ENCODE assay signal across 8 cellular contexts in the genomic region with DNA sequence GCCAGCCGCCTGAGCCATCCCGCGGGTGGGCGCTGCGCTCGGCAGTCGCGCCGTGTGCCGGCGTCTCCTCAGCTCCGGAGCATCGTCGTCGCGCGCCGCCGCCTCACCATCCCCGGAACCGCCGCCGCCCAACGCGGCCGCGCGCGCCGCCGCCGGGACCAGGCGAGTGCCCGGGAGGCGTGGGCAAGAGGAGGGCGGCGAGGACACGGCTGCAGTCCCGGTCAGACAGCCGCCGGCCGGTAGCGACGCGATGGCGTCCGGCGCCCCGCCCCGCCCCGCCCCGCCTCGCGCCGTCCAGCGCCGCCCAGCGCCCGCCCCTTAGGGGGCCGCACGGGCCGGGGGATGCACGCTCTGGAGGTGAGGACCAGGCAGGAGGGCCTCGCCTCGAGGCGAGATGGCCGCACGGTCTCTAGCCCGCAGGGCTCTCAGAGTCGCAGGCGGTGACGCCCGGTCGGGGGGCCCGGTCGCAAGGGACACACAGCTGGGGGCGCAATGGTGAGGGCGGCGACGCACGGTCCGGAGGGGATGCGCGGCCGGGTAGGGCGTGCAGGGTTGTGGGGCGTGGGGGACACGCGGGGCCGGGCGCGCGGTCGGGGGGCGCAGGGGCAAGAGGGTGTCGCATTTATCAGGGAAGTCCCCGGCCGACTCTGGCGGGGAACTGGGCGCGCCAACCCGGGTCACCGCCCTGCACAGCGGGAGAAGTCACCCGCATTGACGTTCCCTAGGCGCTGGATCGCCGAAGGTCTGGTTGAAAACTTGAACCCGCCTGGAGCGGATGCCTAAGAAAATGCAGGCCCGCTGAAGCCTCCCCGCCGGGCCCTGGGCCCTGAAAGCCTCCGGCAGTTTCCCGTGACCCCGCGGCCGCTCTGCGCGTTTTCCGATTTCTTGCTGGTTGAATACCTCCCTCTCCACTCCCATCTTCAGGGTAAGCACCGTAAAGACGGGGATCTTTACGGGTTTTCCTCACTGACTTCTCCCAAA. TPM values are rescaled to one million over a fixed set of nuclear protein-coding genes. Genes with fewer than 3 reads are reported as not detected.
DNase-seq lines count a peak whose midpoint lies in the region; ATAC-seq and TF ChIP-seq lines count a peak whose summit lies in the region.

A gene (minus strand): TSS at position 259 of the 981 bp plus-strand sequence. CDS start 241 bp downstream, at position 18.

- CTCF ChIA-PET in SK-N-SH (lab: Yijun Ruan, JAX) = interaction anchor here (0.6 to 5.0 kb wide), 13 partner anchors 15 to 1130 kb away, joined by 3 to 83 read pairs (median 3); a partner anchor contains a TSS

- H3K9me3 ChIP-seq in SK-N-SH = no peaks in the 10 kb centered on the region
- no peaks in the 10 kb centered on the region for H3K9me3 ChIP-seq in ascending aorta
- no peaks in the 10 kb centered on the region for H3K9me3 ChIP-seq in right cardiac atrium (ENCODE audit: control insufficient read depth, low read length)

- peaks cover 38% of the 10 kb centered on the region for H3K79me2 ChIP-seq in SK-N-SH (ENCODE audit: insufficient read depth)

- TF ChIP-seq CTCF in SK-N-SH (IDR thresholded peaks at IDR 0.05) = no peak
- peak in 1 of 3 experiments; percentile 7 for TF ChIP-seq CTCF in ascending aorta (IDR thresholded peaks at IDR 0.05)

- H3K27ac ChIP-seq in SK-N-SH (ENCODE audit: low read depth in 2 of 2, low read length in 1 of 2) (peak within 1 kb of the TSS; percentile 77 to 82), ascending aorta (peak within 1 kb of the TSS; percentile 99 to 100), right cardiac atrium (ENCODE audit: low read length) (peak within 1 kb of the TSS; percentile 78)

- H3K36me3 ChIP-seq in SK-N-SH (replicated peaks in 1 of 2; ENCODE audit: control insufficient read depth in 1 of 2, insufficient read depth in 2 of 2, low read length in 1 of 2) (peaks cover 0 to 3% of the 10 kb centered on the region in 2 experiments), ascending aorta (no peaks in the 10 kb centered on the region)

- POLR2A ChIA-PET in SK-N-SH (lab: Yijun Ruan, JAX) = interaction anchor here (1.3 kb wide), 1 partner anchor 265 kb away, joined by 3 read pairs; no protein-coding TSS in a partner anchor

- peaks cover 27% of the 10 kb centered on the region for H3F3A ChIP-seq in SK-N-SH (replicated peaks; ENCODE audit: insufficient read depth)

- H3K27me3 ChIP-seq in SK-N-SH (ENCODE audit: insufficient read depth) (no peaks in the 10 kb centered on the region), ascending aorta (no peaks in the 10 kb centered on the region), right cardiac atrium (ENCODE audit: control insufficient read depth, insufficient read depth) (no peaks in the 10 kb centered on the region)

- intact Hi-C loops in ascending aorta (cut with DNase I) = loop anchor here (1.0 to 5.0 kb wide), 7 partner anchors 61 to 386 kb away; a partner anchor contains a TSS
- intact Hi-C loops in right cardiac atrium (cut with DNase I) = loop anchor here in 3 of 4 donors (2.0 to 10.0 kb wide), 3 partner anchors 113 to 265 kb away; a partner anchor contains a TSS
- intact Hi-C loops in posterior vena cava (cut with DNase I) = loop anchor here (5.0 kb wide), 2 partner anchors 261 to 266 kb away; no protein-coding TSS in a partner anchor

- H3K4me2 ChIP-seq in SK-N-SH = peak within 1 kb of the TSS; percentile 88

- ATAC-seq in GM19455 (IDR thresholded peaks at IDR 0.05; ENCODE audit: unreplicated experiment) (peak; percentile 70), right cardiac atrium (peak; percentile 91 to 94), GM18861 (IDR thresholded peaks at IDR 0.05; ENCODE audit: unreplicated experiment) (no peak)

- H3K4me1 ChIP-seq in SK-N-SH (ENCODE audit: control insufficient read depth in 1 of 2, insufficient read depth in 2 of 2, low read depth in 1 of 2, low read length in 1 of 2) (peaks cover 10 to 18% of the 10 kb centered on the region in 2 experiments), ascending aorta (peaks cover 0 to 20% of the 10 kb centered on the region in 2 donors), right cardiac atrium (ENCODE audit: control insufficient read depth, insufficient read depth, low read length) (no peaks in the 10 kb centered on the region)

- peak within 1 kb of the TSS; percentile 76 to 83 for H3K4me3 ChIP-seq in SK-N-SH (ENCODE audit: low read depth in 2 of 2, low read length in 1 of 2)
- H3K4me3 ChIP-seq in ascending aorta = peak within 1 kb of the TSS; percentile 91 to 94
- peak within 1 kb of the TSS; percentile 70 for H3K4me3 ChIP-seq in right cardiac atrium (ENCODE audit: low read length)

- no peaks in the 10 kb centered on the region for H3K9me2 ChIP-seq in SK-N-SH

- WGBS in SK-N-SH (ENCODE audit: low lambda C conversion rate) = 46% methylated on average over 11 of the region's 125 CpGs
- 3% methylated on average over 125 of the region's 125 CpGs for WGBS in right cardiac atrium

- DNase-seq in COLO668 (lab: John Stamatoyannopoulos, UW; ENCODE audit: unreplicated experiment) = peak; percentile 80
- peak; percentile 59 for DNase-seq in HK-2 (ENCODE audit: unreplicated experiment)
- peak; percentile 93 for DNase-seq in SK-N-SH
- peak in 1 of 2 donors; percentile 86 for DNase-seq in ascending aorta (ENCODE audit: low spot score in 2 of 2)
- peak; percentile 81 to 93 (median 93) for DNase-seq in right cardiac atrium
- DNase-seq in posterior vena cava (ENCODE audit: low spot score) = peak; percentile 91

- no peak for TF ChIP-seq RAD21 in SK-N-SH (IDR thresholded peaks at IDR 0.05; ENCODE audit: low read length)

- no peak for TF ChIP-seq EP300 in SK-N-SH (IDR thresholded peaks at IDR 0.05; ENCODE audit: borderline replicate concordance in 1 of 2, low read depth in 1 of 2, low read length in 1 of 2)

- peak within 1 kb of the TSS; percentile 90; the same call in 1 of the 2 replicates for H2AFZ ChIP-seq in SK-N-SH (ENCODE audit: low read depth)

- H4K20me1 ChIP-seq in SK-N-SH (ENCODE audit: insufficient read depth) = peaks cover 27% of the 10 kb centered on the region

- H3K9ac ChIP-seq in SK-N-SH = peak within 1 kb of the TSS; percentile 83

TF ChIP-seq in SK-N-SH, 30 proteins besides CTCF, POLR2A, EP300 and RAD21:
- TF ChIP-seq SMC3 (IDR thresholded peaks at IDR 0.05; ENCODE audit: low read depth, low read length) (0 out of 2 replicates have a peak, but pooled peaks have one; percentile 1), TAF1 (IDR thresholded peaks at IDR 0.05; ENCODE audit: borderline replicate concordance, low read depth, low read length) (0 out of 2 replicates have a peak, but pooled peaks have one; percentile 9), YY1 (IDR thresholded peaks at IDR 0.05; ENCODE audit: low read depth) (peak; percentile 23; the same call in 1 of the 2 replicates), SIN3A (IDR thresholded peaks at IDR 0.05; ENCODE audit: borderline replicate concordance, low read depth, low read length) (peak; percentile 13; the same call in 1 of the 2 replicates), NRF1 (IDR thresholded peaks at IDR 0.05; ENCODE audit: low read depth, low read length) (0 out of 2 replicates have a peak, but pooled peaks have one; percentile 3), MXI1 (IDR thresholded peaks at IDR 0.05; ENCODE audit: low read depth, low read length) (peak; percentile 33; the same call in 1 of the 2 replicates), POLR2AphosphoS5 (IDR thresholded peaks at IDR 0.05; ENCODE audit: low read depth, low read length) (0 out of 2 replicates have a peak, but pooled peaks have one; percentile 36), TEAD4 (IDR thresholded peaks at IDR 0.05; ENCODE audit: borderline replicate concordance, insufficient read depth) (no peak)
- TF ChIP-seq, protein P1, sequence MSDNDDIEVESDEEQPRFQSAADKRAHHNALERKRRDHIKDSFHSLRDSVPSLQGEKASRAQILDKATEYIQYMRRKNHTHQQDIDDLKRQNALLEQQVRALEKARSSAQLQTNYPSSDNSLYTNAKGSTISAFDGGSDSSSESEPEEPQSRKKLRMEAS (IDR thresholded peaks at IDR 0.05; ENCODE audit: low read depth) = peak; percentile 84; the same call in 1 of the 2 replicates
- TF ChIP-seq, protein P2, sequence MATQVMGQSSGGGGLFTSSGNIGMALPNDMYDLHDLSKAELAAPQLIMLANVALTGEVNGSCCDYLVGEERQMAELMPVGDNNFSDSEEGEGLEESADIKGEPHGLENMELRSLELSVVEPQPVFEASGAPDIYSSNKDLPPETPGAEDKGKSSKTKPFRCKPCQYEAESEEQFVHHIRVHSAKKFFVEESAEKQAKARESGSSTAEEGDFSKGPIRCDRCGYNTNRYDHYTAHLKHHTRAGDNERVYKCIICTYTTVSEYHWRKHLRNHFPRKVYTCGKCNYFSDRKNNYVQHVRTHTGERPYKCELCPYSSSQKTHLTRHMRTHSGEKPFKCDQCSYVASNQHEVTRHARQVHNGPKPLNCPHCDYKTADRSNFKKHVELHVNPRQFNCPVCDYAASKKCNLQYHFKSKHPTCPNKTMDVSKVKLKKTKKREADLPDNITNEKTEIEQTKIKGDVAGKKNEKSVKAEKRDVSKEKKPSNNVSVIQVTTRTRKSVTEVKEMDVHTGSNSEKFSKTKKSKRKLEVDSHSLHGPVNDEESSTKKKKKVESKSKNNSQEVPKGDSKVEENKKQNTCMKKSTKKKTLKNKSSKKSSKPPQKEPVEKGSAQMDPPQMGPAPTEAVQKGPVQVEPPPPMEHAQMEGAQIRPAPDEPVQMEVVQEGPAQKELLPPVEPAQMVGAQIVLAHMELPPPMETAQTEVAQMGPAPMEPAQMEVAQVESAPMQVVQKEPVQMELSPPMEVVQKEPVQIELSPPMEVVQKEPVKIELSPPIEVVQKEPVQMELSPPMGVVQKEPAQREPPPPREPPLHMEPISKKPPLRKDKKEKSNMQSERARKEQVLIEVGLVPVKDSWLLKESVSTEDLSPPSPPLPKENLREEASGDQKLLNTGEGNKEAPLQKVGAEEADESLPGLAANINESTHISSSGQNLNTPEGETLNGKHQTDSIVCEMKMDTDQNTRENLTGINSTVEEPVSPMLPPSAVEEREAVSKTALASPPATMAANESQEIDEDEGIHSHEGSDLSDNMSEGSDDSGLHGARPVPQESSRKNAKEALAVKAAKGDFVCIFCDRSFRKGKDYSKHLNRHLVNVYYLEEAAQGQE (IDR thresholded peaks at IDR 0.05; ENCODE audit: low read depth, low read length) = no peak
TF ChIP-seq in SK-N-SH: peak in this region for 8.

RNA-seq across cellular contexts. Expression of the gene that starts here (rescaled TPM):
- polyA plus RNA-seq in SK-N-SH (2012; rRNA removed) = 6.7 and 8.4 TPM in 2 replicates
- 7.2 and 7.9 TPM in 2 replicates for polyA plus RNA-seq in SK-N-SH (2012; cell fraction: cytosol; rRNA removed)
- polyA plus RNA-seq in SK-N-SH (2012; cell fraction: nucleus; rRNA removed) = 10.2 and 17.8 TPM in 2 replicates
- 16.9 TPM for total RNA-seq in ascending aorta
- 10 to 100 TPM; 34.3 to 41.9 (median 38.2) TPM for total RNA-seq in right cardiac atrium
- polyA plus RNA-seq in right cardiac atrium = 9.5 TPM
- 10 to 100 TPM; 32.3 to 47.8 TPM for total RNA-seq in posterior vena cava
